ENCODE assay signal across 13 cellular contexts in the genomic region with DNA sequence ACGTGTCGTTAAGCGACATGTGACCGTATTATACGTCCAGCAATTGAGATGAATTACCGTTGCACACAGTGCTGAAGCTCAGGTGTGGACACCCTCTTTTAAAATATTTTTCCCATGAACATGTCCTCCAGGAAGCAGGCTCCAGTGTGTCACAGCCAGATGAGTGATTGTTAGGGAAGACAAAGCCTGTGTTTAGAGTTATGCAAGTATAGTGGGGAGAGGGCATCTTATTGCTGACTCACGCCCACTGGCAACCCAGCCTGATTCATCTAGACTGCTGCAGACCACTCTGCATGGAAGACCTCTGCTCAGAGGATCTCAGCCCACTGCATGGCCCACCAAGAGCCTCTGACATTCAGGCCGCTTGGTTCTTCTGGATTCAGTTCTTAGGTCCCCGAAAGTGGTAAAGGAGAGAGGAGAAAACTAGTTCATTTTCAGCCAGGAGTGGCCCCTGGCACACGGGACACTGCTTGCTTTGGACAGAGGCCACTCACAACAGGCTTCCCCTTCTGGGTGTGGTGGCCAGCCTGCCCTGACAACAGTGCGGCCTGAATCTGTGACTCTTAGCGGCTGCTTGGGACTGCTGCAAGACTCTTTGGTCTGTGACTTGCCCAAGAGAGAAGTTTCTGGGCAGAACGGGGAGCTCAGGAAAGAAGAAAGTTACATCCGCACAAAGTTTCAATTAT.
DNase-seq lines count a peak whose midpoint lies in the region; ATAC-seq and TF ChIP-seq lines count a peak whose summit lies in the region.
"Had no signal": no experiment of that assay in that cellular context is flagged by ENCODE, and none has a peak within 500 bp of the region (broad histone marks: within the 10 kb centered on the region; RNA-seq: fewer than 3 reads in every experiment).

No MANE protein-coding gene starts in this region.

- H3K9me3 ChIP-seq in mammary epithelial cell (replicated peaks; ENCODE audit: insufficient read depth, low read length) (peaks cover 7% of the 10 kb centered on the region), left ventricle myocardium inferior (replicated peaks) (peaks cover 26% of the 10 kb centered on the region), neuronal stem cell (replicated peaks in 1 of 2; ENCODE audit: control insufficient read depth in 2 of 2, insufficient read depth in 1 of 2, low read depth in 1 of 2, low read length in 2 of 2) (peaks cover 3 to 26% of the 10 kb centered on the region in 2 donors)
- H3K9me3 ChIP-seq: HAP-1 had no signal

- intact Hi-C loops in MCF 10A (cut with micrococcal nuclease) = no loop called here
- intact Hi-C loops in mammary epithelial cell (cut with micrococcal nuclease) = no loop called here
- intact Hi-C loops in left ventricle myocardium inferior (cut with micrococcal nuclease) = no loop called here

- no peak overlapping the region for H2BK120ac ChIP-seq in neuronal stem cell (ENCODE audit: low read depth, low read length)

- H3K27me3 Mint-ChIP-seq in MCF 10A (ENCODE audit: insufficient read depth, unreplicated experiment) = no peaks in the 10 kb centered on the region

- TF ChIP-seq CTCF in MCF 10A (IDR thresholded peaks at IDR 0.05; ENCODE audit: unreplicated experiment) (no peak), mammary epithelial cell (conservative IDR thresholded peaks at IDR 0.05 in 1 of 2, IDR thresholded peaks at IDR 0.05 in 1 of 2; ENCODE audit: extremely low read depth in 1 of 2, insufficient read depth in 1 of 2, low read depth in 1 of 2, low read length in 2 of 2) (no peak), left ventricle myocardium inferior (IDR thresholded peaks at IDR 0.05; ENCODE audit: borderline replicate concordance) (no peak)

- H2BK15ac ChIP-seq in neuronal stem cell (ENCODE audit: low read length) = peak overlapping the region; percentile 46

- dilution Hi-C loops in mammary epithelial cell (cut with HindIII; ENCODE audit: low sequenced_read_pairs) = no loop called here

- H3K27ac Mint-ChIP-seq in MCF 10A (ENCODE audit: low read depth, unreplicated experiment) = peak overlapping the region; percentile 91
- H3K27ac Mint-ChIP-seq: activated T-cell treated with anti-CD3 and anti-CD28 coated beads, Interleukin-2, amount 50 U/mL, for 72 hours had no signal

- peak overlapping the region; percentile 51 for H2BK12ac ChIP-seq in neuronal stem cell (ENCODE audit: low read length)

- H3K79me1 ChIP-seq in neuronal stem cell (ENCODE audit: low read depth, low read length) = no peaks in the 10 kb centered on the region

- no peak overlapping the region for H3K9ac ChIP-seq in mammary epithelial cell (ENCODE audit: insufficient read depth, low read length)
- H3K9ac ChIP-seq in neuronal stem cell (ENCODE audit: low read depth, low read length, poor library complexity) = no peak overlapping the region

- POLR2A ChIA-PET in MCF 10A (lab: Yijun Ruan, JAX) = interaction anchor here (0.7 to 7.3 kb wide), 20 partner anchors 8 to 592 kb away, joined by 3 to 81 read pairs (median 4); partner anchors contain the start of gene ZFP36L1

- no peak overlapping the region for H3K14ac ChIP-seq in neuronal stem cell (ENCODE audit: low read length)

- H3K36me3 Mint-ChIP-seq in MCF 10A (ENCODE audit: insufficient read depth, unreplicated experiment) = peaks cover 9% of the 10 kb centered on the region

- BruUV-seq in MCF 10A (replicated peaks; lab: Mats Ljungman, UMichigan) (no TSS peak), mammary epithelial cell (replicated peaks; lab: Mats Ljungman, UMichigan) (no TSS peak)

- H3K27ac ChIP-seq in mammary epithelial cell (ENCODE audit: insufficient read depth, low read depth, low read length) = no peak overlapping the region
- peak overlapping the region; percentile 63 for H3K27ac ChIP-seq in left ventricle myocardium inferior (replicated peaks)
- H3K27ac ChIP-seq in neuronal stem cell (replicated peaks; ENCODE audit: low read length) = peak overlapping the region; percentile 3

- ATAC-seq in HG03280 (IDR thresholded peaks at IDR 0.05; ENCODE audit: unreplicated experiment) (no peak), GM21515 (IDR thresholded peaks at IDR 0.05; ENCODE audit: unreplicated experiment) (no peak)
- ATAC-seq: activated T-cell treated with anti-CD3 and anti-CD28 coated beads, Interleukin-2, amount 50 U/mL, for 72 hours had no signal

- peaks cover 14% of the 10 kb centered on the region for H3K9me3 Mint-ChIP-seq in MCF 10A (ENCODE audit: unreplicated experiment)

- no peak overlapping the region for H3K4me2 ChIP-seq in mammary epithelial cell (ENCODE audit: insufficient read depth, low read depth, low read length)
- no peak overlapping the region for H3K4me2 ChIP-seq in neuronal stem cell (ENCODE audit: insufficient read depth, low read length, poor library complexity, severe bottlenecking)

- H3K4me1 ChIP-seq in mammary epithelial cell (ENCODE audit: insufficient read depth, low read length) = peaks cover 23% of the 10 kb centered on the region
- peaks cover 47% of the 10 kb centered on the region for H3K4me1 ChIP-seq in left ventricle myocardium inferior
- H3K4me1 ChIP-seq in neuronal stem cell (ENCODE audit: control insufficient read depth in 2 of 2, insufficient read depth in 1 of 2, low read depth in 1 of 2, low read length in 2 of 2) = peaks cover 23 to 25% of the 10 kb centered on the region in 2 donors
- H3K4me1 ChIP-seq: HAP-1 had no signal

- no peak overlapping the region for H3K4me3 Mint-ChIP-seq in MCF 10A (ENCODE audit: unreplicated experiment)
- H3K4me3 Mint-ChIP-seq: activated T-cell treated with anti-CD3 and anti-CD28 coated beads, Interleukin-2, amount 50 U/mL, for 72 hours had no signal

- H3K4ac ChIP-seq in neuronal stem cell (ENCODE audit: low read length) = no peak overlapping the region

- DNase-seq in MCF 10A (ENCODE audit: unreplicated experiment) = peak; percentile 81
- DNase-seq in mammary epithelial cell = no peak
- no peak for DNase-seq in left ventricle myocardium inferior
- DNase-seq in neuronal stem cell (ENCODE audit: low spot score) = no peak
- DNase-seq in H4 (ENCODE audit: low spot score) = no peak
- DNase-seq in activated CD4-positive, alpha-beta T cell treated with anti-CD3 and anti-CD28 coated beads for 48 hours = no peak
- DNase-seq: 8988T; activated T-cell treated with anti-CD3 and anti-CD28 coated beads, Interleukin-2, amount 50 U/mL, for 72 hours; DND-41; NCI-H1436 treated with DMSO at 0.1 percent for 48 hours had no signal

- no peak overlapping the region for H2BK5ac ChIP-seq in neuronal stem cell (ENCODE audit: low read length)

- H3K36me3 ChIP-seq in mammary epithelial cell (ENCODE audit: insufficient read depth, low read length) (no peaks in the 10 kb centered on the region), left ventricle myocardium inferior (no peaks in the 10 kb centered on the region), neuronal stem cell (replicated peaks in 1 of 2; ENCODE audit: control insufficient read depth in 2 of 2, insufficient read depth in 2 of 2, low read length in 2 of 2) (peaks cover 0 to 2% of the 10 kb centered on the region in 2 donors)
- H3K36me3 ChIP-seq: HAP-1 had no signal

- WGBS in mammary epithelial cell (ENCODE audit: low coverage, missing lambda C conversion rate) = 94% methylated on average over 14 of the region's 14 CpGs
- WGBS in neuronal stem cell (ENCODE audit: extremely low coverage in 2 of 2, insufficient read length in 2 of 2, insufficient replicate concordance in 1 of 2), 2 donors = no CpG with 5 or more reads among the region's 14 CpGs

- H3K23ac ChIP-seq in neuronal stem cell (ENCODE audit: low read depth, low read length, poor library complexity) = no peak overlapping the region

- no peaks in the 10 kb centered on the region for H3K79me2 ChIP-seq in mammary epithelial cell (ENCODE audit: insufficient read depth, low read length)

- peak overlapping the region; percentile 86 for H3K18ac ChIP-seq in neuronal stem cell (ENCODE audit: low read length)

- in situ Hi-C loops in mammary epithelial cell (cut with MboI; ENCODE audit: low sequenced_read_pairs in 2 of 2) = loop anchor here in 1 of 2 donors (25.0 kb wide), 2 partner anchors 261 to 589 kb away; partner anchors contain the start of gene ZFP36L1

- H2AFZ ChIP-seq in mammary epithelial cell (ENCODE audit: low read depth, low read length) (no peak overlapping the region), neuronal stem cell (ENCODE audit: low read length) (no peak overlapping the region)

- H3K4me3 ChIP-seq in mammary epithelial cell (replicated peaks in 1 of 3; ENCODE audit: insufficient read depth in 1 of 3, low read depth in 2 of 3, low read length in 3 of 3) (no peak overlapping the region), left ventricle myocardium inferior (no peak overlapping the region), neuronal stem cell (ENCODE audit: low read length in 2 of 2) (no peak overlapping the region)
- H3K4me3 ChIP-seq: HAP-1 had no signal

- no peaks in the 10 kb centered on the region for H4K20me1 ChIP-seq in mammary epithelial cell (ENCODE audit: insufficient read depth, low read length)

- CTCF ChIA-PET in MCF 10A (lab: Yijun Ruan, JAX) (interaction anchor here (0.7 kb wide), 1 partner anchor 19 kb away, joined by 3 read pairs; no protein-coding TSS in a partner anchor), mammary epithelial cell (lab: Charles Lee; ENCODE audit: low non-redundant PET) (no interaction called here)

- H3K27me3 ChIP-seq in mammary epithelial cell (ENCODE audit: insufficient read depth, low read length) = no peaks in the 10 kb centered on the region
- no peaks in the 10 kb centered on the region for H3K27me3 ChIP-seq in left ventricle myocardium inferior (ENCODE audit: low read depth)
- H3K27me3 ChIP-seq in neuronal stem cell (ENCODE audit: control insufficient read depth in 3 of 3, insufficient read depth in 3 of 3, low read depth in 1 of 3, low read length in 3 of 3) = no peaks in the 10 kb centered on the region

- H3K4me1 Mint-ChIP-seq in MCF 10A (ENCODE audit: insufficient read depth, unreplicated experiment) = peaks cover 32% of the 10 kb centered on the region

- no peak overlapping the region for H2AK5ac ChIP-seq in neuronal stem cell (ENCODE audit: low read depth, low read length)

- H4K91ac ChIP-seq in neuronal stem cell (ENCODE audit: low read depth, low read length, poor library complexity) = no peak overlapping the region

- no peak overlapping the region for H4K8ac ChIP-seq in neuronal stem cell (ENCODE audit: low read depth, low read length)
